Comparison of ENCODE assay signal across 8 cellular contexts in the genomic region with DNA sequence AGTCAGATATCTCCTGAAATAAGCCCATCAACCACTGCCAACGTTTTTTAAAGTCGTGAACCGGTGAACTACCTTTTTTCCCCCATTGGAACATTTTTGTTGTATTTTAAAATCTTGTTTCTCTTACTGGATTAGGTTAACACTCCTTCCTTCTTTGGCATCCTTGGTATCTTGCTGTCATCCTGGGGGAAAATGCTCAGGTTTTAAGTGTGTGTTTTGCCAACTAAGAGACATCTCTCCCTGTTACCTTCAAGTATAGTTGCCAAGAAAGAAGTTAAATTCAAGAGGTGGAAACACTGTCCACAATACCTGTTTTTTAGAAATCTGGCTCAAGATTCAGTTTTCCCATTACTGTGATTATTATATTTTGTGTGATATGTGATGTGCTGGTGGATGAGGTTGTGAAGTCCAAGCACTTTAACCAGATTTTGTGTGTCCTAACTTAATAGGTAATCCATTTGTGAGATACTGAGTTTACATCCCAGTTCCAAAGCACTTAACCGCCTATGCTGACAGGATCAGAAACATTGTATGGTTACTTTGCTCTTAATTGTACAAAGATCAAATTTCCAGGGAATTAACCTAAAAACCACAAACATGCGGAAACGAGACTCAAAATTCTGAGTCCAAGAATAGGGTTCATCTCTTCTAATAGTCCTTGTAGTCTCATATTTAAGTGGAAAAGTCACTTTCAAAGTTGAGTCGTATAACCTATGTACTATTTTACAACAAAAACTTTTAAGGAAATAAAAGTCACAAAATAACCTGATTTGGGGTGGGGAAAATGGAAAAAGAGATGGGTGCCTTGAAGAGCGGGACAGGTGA. TPM values are rescaled to one million over a fixed set of nuclear protein-coding genes. Genes with fewer than 3 reads are reported as not detected.
DNase-seq lines count a peak whose midpoint lies in the region; ATAC-seq and TF ChIP-seq lines count a peak whose summit lies in the region.

No MANE protein-coding gene starts in this region.

- no peaks in the 10 kb centered on the region for H3K27me3 ChIP-seq in kidney epithelial cell (ENCODE audit: control insufficient read depth, insufficient read depth, low read length)
- no peaks in the 10 kb centered on the region for H3K27me3 ChIP-seq in testis

- WGBS in testis, 2 donors = 36 to 37% methylated on average over 8 of the region's 8 CpGs

- H3K4me3 Mint-ChIP-seq in activated CD4-positive, alpha-beta T cell treated with anti-CD3 and anti-CD28 coated beads, Interleukin-2, amount 10 ng/mL, durations not matched to agents 7 days and 5 days = peak overlapping the region; percentile 87
- H3K4me3 Mint-ChIP-seq in activated naive CD8-positive, alpha-beta T cell = peak overlapping the region; percentile 91

- no peak for TF ChIP-seq CTCF in kidney epithelial cell (IDR thresholded peaks at IDR 0.05; ENCODE audit: insufficient read depth, low read length, poor library complexity, severe bottlenecking)
- no peak for TF ChIP-seq CTCF in testis (IDR thresholded peaks at IDR 0.05)

- ATAC-seq in HG03354 (IDR thresholded peaks at IDR 0.05; ENCODE audit: poor library complexity, severe bottlenecking, unreplicated experiment) (no peak), HG02870 (IDR thresholded peaks at IDR 0.05; ENCODE audit: unreplicated experiment) (no peak)

- H3K9me3 Mint-ChIP-seq in activated CD4-positive, alpha-beta T cell treated with anti-CD3 and anti-CD28 coated beads, Interleukin-2, amount 10 ng/mL, durations not matched to agents 7 days and 5 days = no peaks in the 10 kb centered on the region
- no peaks in the 10 kb centered on the region for H3K9me3 Mint-ChIP-seq in activated naive CD8-positive, alpha-beta T cell (ENCODE audit: low read depth)

- H3K4me1 Mint-ChIP-seq in activated CD4-positive, alpha-beta T cell treated with anti-CD3 and anti-CD28 coated beads, Interleukin-2, amount 10 ng/mL, durations not matched to agents 7 days and 5 days = peaks cover 27% of the 10 kb centered on the region
- peaks cover 27% of the 10 kb centered on the region for H3K4me1 Mint-ChIP-seq in activated naive CD8-positive, alpha-beta T cell (ENCODE audit: low read depth)

- H3K36me3 Mint-ChIP-seq in activated CD4-positive, alpha-beta T cell treated with anti-CD3 and anti-CD28 coated beads, Interleukin-2, amount 10 ng/mL, durations not matched to agents 7 days and 5 days (ENCODE audit: low read depth) = peaks cover 21% of the 10 kb centered on the region
- H3K36me3 Mint-ChIP-seq in activated naive CD8-positive, alpha-beta T cell = peaks cover 9% of the 10 kb centered on the region

- CTCF ChIA-PET in activated CD4-positive, alpha-beta T cell treated with anti-CD3 and anti-CD28 coated beads, Interleukin-2, amount 10 ng/mL, durations not matched to agents 7 days and 5 days (lab: Charles Lee) = no interaction called here

- H3K27ac Mint-ChIP-seq in activated CD4-positive, alpha-beta T cell treated with anti-CD3 and anti-CD28 coated beads, Interleukin-2, amount 10 ng/mL, durations not matched to agents 7 days and 5 days = peak overlapping the region; percentile 100
- peak overlapping the region; percentile 94 for H3K27ac Mint-ChIP-seq in activated naive CD8-positive, alpha-beta T cell

- H3K27me3 Mint-ChIP-seq in activated CD4-positive, alpha-beta T cell treated with anti-CD3 and anti-CD28 coated beads, Interleukin-2, amount 10 ng/mL, durations not matched to agents 7 days and 5 days = no peaks in the 10 kb centered on the region
- no peaks in the 10 kb centered on the region for H3K27me3 Mint-ChIP-seq in activated naive CD8-positive, alpha-beta T cell

- no peaks in the 10 kb centered on the region for H3K9me3 ChIP-seq in testis

- TF ChIP-seq POLR2A in testis (IDR thresholded peaks at IDR 0.05) = no peak

- peak overlapping the region; percentile 100 for H3K27ac ChIP-seq in testis

- H3K4me3 ChIP-seq in kidney epithelial cell (ENCODE audit: low read depth, low read length) = peak overlapping the region; percentile 68
- peak overlapping the region; percentile 98 to 99 for H3K4me3 ChIP-seq in testis

- POLR2A ChIA-PET in activated CD4-positive, alpha-beta T cell treated with anti-CD3 and anti-CD28 coated beads, Interleukin-2, amount 10 ng/mL, durations not matched to agents 7 days and 5 days (lab: Charles Lee) = interaction anchor here (0.7 kb wide), 1 partner anchor 282 kb away, joined by 3 read pairs; the partner anchor contains the start of gene OLA1

- H3K4me1 ChIP-seq in testis = peaks cover 12% of the 10 kb centered on the region

- DNase-seq in activated CD4-positive, alpha-beta T cell treated with anti-CD3 and anti-CD28 coated beads, Interleukin-2, amount 10 ng/mL, durations not matched to agents 7 days and 5 days = no peak
- DNase-seq in activated CD4-positive, alpha-beta T cell treated with anti-CD3 and anti-CD28 coated beads for 1 hour = no peak
- DNase-seq in kidney epithelial cell (ENCODE audit: low read depth) (no peak), testis (no peak), COLO668 (lab: John Stamatoyannopoulos, UW; ENCODE audit: unreplicated experiment) (no peak)

- H3K36me3 ChIP-seq in kidney epithelial cell (ENCODE audit: control insufficient read depth, insufficient read depth, low read length) = no peaks in the 10 kb centered on the region
- no peaks in the 10 kb centered on the region for H3K36me3 ChIP-seq in testis (ENCODE audit: low read depth, missing control alignments)

- intact Hi-C loops in testis (cut with DNase I; ENCODE audit: low total_unique reads) = loop anchor here (10.0 kb wide), 1 partner anchor 48 kb away; no protein-coding TSS in a partner anchor

RNA-seq across cellular contexts. Expression of gene SP3, which starts 1.3 kb away (rescaled TPM):
- 100 to 1,000 TPM; 105 to 109 TPM for total RNA-seq in activated CD4-positive, alpha-beta T cell treated with anti-CD3 and anti-CD28 coated beads, Interleukin-2, amount 10 ng/mL, durations not matched to agents 7 days and 5 days
- 52.6 and 68.9 TPM in 2 replicates for total RNA-seq in kidney epithelial cell
- 100 to 1,000 TPM; 135 to 142 TPM for total RNA-seq in testis
- 48.1 TPM for polyA plus RNA-seq in testis (ENCODE audit: insufficient read depth, low read depth, low replicate concordance)
